8 cellular contexts compared by ENCODE assay signal in the genomic region with DNA sequence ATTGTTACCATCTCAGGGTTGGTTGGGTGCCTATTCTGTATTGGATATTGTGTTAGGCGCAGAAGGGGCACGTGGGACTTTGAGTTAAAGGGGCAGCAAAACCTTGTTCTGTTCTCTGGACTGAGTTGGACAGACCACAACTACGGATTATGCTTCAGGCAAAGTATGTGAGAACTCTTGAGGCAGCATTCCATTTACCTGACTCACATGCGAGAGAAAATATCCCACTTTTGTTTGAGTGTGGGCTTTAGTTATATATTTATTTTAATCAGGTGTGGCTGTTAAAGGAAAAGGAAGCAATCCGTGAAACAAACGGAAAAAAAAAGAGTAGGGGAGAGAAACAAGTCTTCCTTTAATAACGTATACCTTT. TPM values are rescaled to one million over a fixed set of nuclear protein-coding genes. Genes with fewer than 3 reads are reported as not detected.
DNase-seq lines count a peak whose midpoint lies in the region; ATAC-seq and TF ChIP-seq lines count a peak whose summit lies in the region.

No MANE protein-coding gene starts in this region.

- intact Hi-C loops in uterus (cut with DNase I; ENCODE audit: low total_unique reads): loop anchor here (10.0 kb wide), 1 partner anchor 399 kb away; no protein-coding TSS in a partner anchor

- ATAC-seq in lung (ENCODE audit: insufficient read depth, low FRiP score) (peak; percentile 43), HG03354 (IDR thresholded peaks at IDR 0.05; ENCODE audit: poor library complexity, severe bottlenecking, unreplicated experiment) (no peak), GM18867 (IDR thresholded peaks at IDR 0.05; ENCODE audit: unreplicated experiment) (no peak)

- H3K27ac Mint-ChIP-seq in chondrocyte (ENCODE audit: unreplicated experiment): peak overlapping the region; percentile 90

- no peaks in the 10 kb centered on the region for H3K27me3 ChIP-seq in lung (ENCODE audit: control insufficient read depth, insufficient read depth)
- no peaks in the 10 kb centered on the region for H3K27me3 ChIP-seq in uterus

- H3K9me3 ChIP-seq in lung (ENCODE audit: control insufficient read depth in 2 of 2, insufficient read depth in 1 of 2, low read length in 1 of 2) (no peaks in the 10 kb centered on the region), uterus (no peaks in the 10 kb centered on the region)

- no peaks in the 10 kb centered on the region for H3K4me1 ChIP-seq in lung (ENCODE audit: control insufficient read depth in 2 of 2, insufficient read depth in 2 of 2, low read length in 2 of 2)
- no peaks in the 10 kb centered on the region for H3K4me1 ChIP-seq in uterus

- H3K4me3 Mint-ChIP-seq in chondrocyte (ENCODE audit: unreplicated experiment): peak overlapping the region; percentile 94

- H3K4me1 Mint-ChIP-seq in chondrocyte (ENCODE audit: low read depth): peaks cover 20% of the 10 kb centered on the region

- H3K4me3 ChIP-seq in lung (peak overlapping the region; percentile 54), uterus (peak overlapping the region; percentile 61 to 70)

- H3K36me3 Mint-ChIP-seq in chondrocyte (ENCODE audit: low read depth): no peaks in the 10 kb centered on the region

- DNase-seq in ELR (ENCODE audit: low read depth): peak; percentile 96
- DNase-seq in NCI-H146 treated with DMSO at 0.1 percent for 48 hours (lab: John Stamatoyannopoulos, UW; ENCODE audit: unreplicated experiment): peak; percentile 66
- no peak for DNase-seq in chondrocyte (ENCODE audit: low spot score)
- DNase-seq in lung (ENCODE audit: low spot score): peak; percentile 61
- no peak for DNase-seq in uterus
- no peak for DNase-seq in midbrain (lab: John Stamatoyannopoulos, UW)

- H3K36me3 ChIP-seq in lung (ENCODE audit: control insufficient read depth in 2 of 2, insufficient read depth in 2 of 2, low read length in 2 of 2): no peaks in the 10 kb centered on the region
- no peaks in the 10 kb centered on the region for H3K36me3 ChIP-seq in uterus

- peaks cover 2% of the 10 kb centered on the region for H3K27me3 Mint-ChIP-seq in chondrocyte (ENCODE audit: low read depth)

- WGBS in lung, 2 donors: 18 to 19% methylated on average over 7 of the region's 7 CpGs

- TF ChIP-seq CTCF in chondrocyte (IDR thresholded peaks at IDR 0.05) (no peak), lung (IDR thresholded peaks at IDR 0.05; ENCODE audit: control extremely low read depth, extremely low read depth) (no peak), uterus (IDR thresholded peaks at IDR 0.05) (no peak)

- no peak for TF ChIP-seq POLR2A in uterus (IDR thresholded peaks at IDR 0.05)

- H3K9me3 Mint-ChIP-seq in chondrocyte (ENCODE audit: low read depth): no peaks in the 10 kb centered on the region

- peak overlapping the region; percentile 61 to 79 for H3K27ac ChIP-seq in lung (ENCODE audit: low read depth in 1 of 2, low read length in 1 of 2)
- H3K27ac ChIP-seq in uterus: peak overlapping the region in 1 of 2 donors; percentile 52

RNA-seq across cellular contexts. Expression of gene PLS1, which starts 0.6 kb away (rescaled TPM):
- total RNA-seq in chondrocyte (2.0 to 2.5 TPM (median 2.4 TPM) in 3 replicates), lung (10 to 100 TPM; 24.0 to 45.4 TPM), uterus (1 to 10 TPM in 3 of 4 donors, under 1 TPM in 1; 0.26 to 4.5 (median 1.8) TPM)
- polyA plus RNA-seq in lung: 10 to 100 TPM in 1 of 2 donors, 1 to 10 TPM in 1; 9.3 to 13.3 TPM

RNA-seq across cellular contexts. Expression of gene ATR, which starts 17.0 kb away (rescaled TPM):
- 15.2 to 27.2 TPM (median 16.7 TPM) in 3 replicates for total RNA-seq in chondrocyte
- 10 to 100 TPM; 24.6 to 41.3 TPM for total RNA-seq in lung
- 10 to 100 TPM in 1 of 2 donors, 1 to 10 TPM in 1; 9.0 to 22.0 TPM for polyA plus RNA-seq in lung
- total RNA-seq in uterus: 10 to 100 TPM; 18.4 to 50.5 (median 31.1) TPM

Comparison
In these comparisons a context has a peak if more than half of its experiments do, and no peak if none do; other contexts are left out.
1. DNase-seq: peak in ELR (single experiment), NCI-H146 treated with DMSO at 0.1 percent for 48 hours (single experiment) and lung (single experiment); none in chondrocyte (single experiment), uterus (0 of 2) and midbrain (single experiment).